ENCODE assay signal across 2 cellular contexts in the genomic region with DNA sequence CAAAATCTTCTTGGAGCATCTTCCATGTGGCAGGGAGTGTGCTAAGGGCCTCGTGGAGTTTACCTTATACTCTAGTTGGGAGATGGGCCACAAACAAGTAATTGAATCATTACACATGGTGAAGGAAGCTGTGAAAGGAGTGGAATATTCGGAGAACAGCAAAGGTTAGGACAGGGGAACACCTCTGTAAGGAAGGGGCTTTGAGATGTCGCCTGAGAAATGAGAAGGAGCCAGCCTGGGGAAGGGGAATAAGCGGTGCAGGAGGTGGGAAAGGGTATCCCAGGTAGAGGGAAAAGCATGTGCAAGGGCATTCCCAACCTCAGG.
TF ChIP-seq lines count a peak whose summit lies in the region.

No MANE protein-coding gene starts in this region.

TF ChIP-seq in IMR-90, 13 proteins besides CTCF, POLR2A, EP300 and RAD21:
- no peak for TF ChIP-seq FOS (IDR thresholded peaks at IDR 0.05; ENCODE audit: low read depth, low read length)
- TF ChIP-seq, protein P1, sequence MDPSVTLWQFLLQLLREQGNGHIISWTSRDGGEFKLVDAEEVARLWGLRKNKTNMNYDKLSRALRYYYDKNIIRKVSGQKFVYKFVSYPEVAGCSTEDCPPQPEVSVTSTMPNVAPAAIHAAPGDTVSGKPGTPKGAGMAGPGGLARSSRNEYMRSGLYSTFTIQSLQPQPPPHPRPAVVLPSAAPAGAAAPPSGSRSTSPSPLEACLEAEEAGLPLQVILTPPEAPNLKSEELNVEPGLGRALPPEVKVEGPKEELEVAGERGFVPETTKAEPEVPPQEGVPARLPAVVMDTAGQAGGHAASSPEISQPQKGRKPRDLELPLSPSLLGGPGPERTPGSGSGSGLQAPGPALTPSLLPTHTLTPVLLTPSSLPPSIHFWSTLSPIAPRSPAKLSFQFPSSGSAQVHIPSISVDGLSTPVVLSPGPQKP (IDR thresholded peaks at IDR 0.05; ENCODE audit: borderline replicate concordance, low read depth, low read length): no peak
- TF ChIP-seq NFE2L2 (IDR thresholded peaks at IDR 0.05; ENCODE audit: low read depth, low read length): no peak
- no peak for TF ChIP-seq CHD1 (IDR thresholded peaks at IDR 0.05; ENCODE audit: low read depth, low read length)
- no peak for TF ChIP-seq MAFK (IDR thresholded peaks at IDR 0.05; ENCODE audit: low read depth, low read length)

TF ChIP-seq in HEK293T, 16 proteins besides CTCF, POLR2A, EP300 and RAD21:
- TF ChIP-seq LEF1 (IDR thresholded peaks at IDR 0.05; ENCODE audit: borderline replicate concordance): no peak
- TF ChIP-seq L3MBTL2 (conservative IDR thresholded peaks at IDR 0.05): no peak
- no peak for TF ChIP-seq CTBP1 (IDR thresholded peaks at IDR 0.05; ENCODE audit: borderline replicate concordance)
- TF ChIP-seq ARNT (IDR thresholded peaks at IDR 0.05): no peak
- TF ChIP-seq FOXK2 (IDR thresholded peaks at IDR 0.05): no peak
- TF ChIP-seq HDGF (IDR thresholded peaks at IDR 0.05; ENCODE audit: borderline replicate concordance): no peak
- TF ChIP-seq, protein P2, sequence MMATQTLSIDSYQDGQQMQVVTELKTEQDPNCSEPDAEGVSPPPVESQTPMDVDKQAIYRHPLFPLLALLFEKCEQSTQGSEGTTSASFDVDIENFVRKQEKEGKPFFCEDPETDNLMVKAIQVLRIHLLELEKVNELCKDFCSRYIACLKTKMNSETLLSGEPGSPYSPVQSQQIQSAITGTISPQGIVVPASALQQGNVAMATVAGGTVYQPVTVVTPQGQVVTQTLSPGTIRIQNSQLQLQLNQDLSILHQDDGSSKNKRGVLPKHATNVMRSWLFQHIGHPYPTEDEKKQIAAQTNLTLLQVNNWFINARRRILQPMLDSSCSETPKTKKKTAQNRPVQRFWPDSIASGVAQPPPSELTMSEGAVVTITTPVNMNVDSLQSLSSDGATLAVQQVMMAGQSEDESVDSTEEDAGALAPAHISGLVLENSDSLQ (IDR thresholded peaks at IDR 0.05): no peak
- no peak for TF ChIP-seq SUZ12 (IDR thresholded peaks at IDR 0.05)
- no peak for TF ChIP-seq FOXM1 (IDR thresholded peaks at IDR 0.05; ENCODE audit: borderline replicate concordance)
- TF ChIP-seq SP1 (IDR thresholded peaks at IDR 0.05): no peak
- TF ChIP-seq NFRKB (IDR thresholded peaks at IDR 0.05): no peak
- TF ChIP-seq ELF4 (IDR thresholded peaks at IDR 0.05): no peak
